ENCODE assay signal across 8 cellular contexts in the genomic region with DNA sequence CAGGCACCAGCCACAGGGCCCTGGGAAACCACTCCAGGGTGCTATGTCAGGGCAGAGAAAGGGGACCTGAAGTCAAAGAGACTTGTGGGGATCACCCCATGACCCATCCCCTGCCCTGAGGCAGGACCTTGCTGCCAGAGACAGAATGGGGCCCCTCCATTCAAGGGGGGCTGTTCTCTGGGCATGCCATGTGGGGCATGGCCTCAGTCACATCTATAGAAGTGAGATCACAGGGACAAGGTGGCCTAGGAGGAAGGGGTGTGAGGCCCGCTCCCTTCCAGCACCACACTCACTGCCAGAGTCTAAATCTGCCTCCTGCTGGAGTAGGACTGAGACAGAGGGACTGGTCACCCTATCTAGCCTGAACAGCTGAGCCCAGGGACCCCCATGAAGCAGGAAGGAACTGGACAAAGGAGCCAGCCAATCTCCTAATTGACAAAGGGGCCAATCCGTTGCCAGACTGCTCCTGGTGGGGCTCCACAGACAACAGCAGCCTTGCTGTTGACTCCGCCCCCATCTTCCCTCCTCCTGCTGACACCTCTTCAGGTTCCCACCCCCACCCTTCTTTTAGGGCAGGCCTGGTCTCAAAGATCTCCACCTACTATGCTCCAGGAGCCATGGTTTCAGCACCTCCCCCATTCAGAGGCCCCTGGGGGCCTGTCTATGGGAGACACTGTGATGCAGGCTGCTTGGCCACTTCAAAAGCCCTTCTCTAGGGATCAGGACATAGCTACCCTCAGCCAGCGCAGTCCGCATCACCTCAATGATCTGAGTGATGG. TPM values are rescaled to one million over a fixed set of nuclear protein-coding genes. Genes with fewer than 3 reads are reported as not detected.
DNase-seq lines count a peak whose midpoint lies in the region; ATAC-seq, FAIRE-seq and TF ChIP-seq lines count a peak whose summit lies in the region.

No MANE protein-coding gene starts in this region.

- H3K36me3 Mint-ChIP-seq in astrocyte (ENCODE audit: low read depth, unreplicated experiment) (peaks cover 10% of the 10 kb centered on the region), immature natural killer cell (no peaks in the 10 kb centered on the region)

- no peak overlapping the region for H3K4me3 ChIP-seq in astrocyte (ENCODE audit: insufficient read depth, low read depth, low read length)
- no peak overlapping the region for H3K4me3 ChIP-seq in subcutaneous abdominal adipose tissue (ENCODE audit: low read depth in 1 of 5, low read length in 5 of 5)

- ATAC-seq in GM18909 (IDR thresholded peaks at IDR 0.05; ENCODE audit: poor library complexity, unreplicated experiment), result no peak
- ATAC-seq in HG03354 (IDR thresholded peaks at IDR 0.05; ENCODE audit: poor library complexity, severe bottlenecking, unreplicated experiment), result no peak
- no peak for ATAC-seq in HG02588 (IDR thresholded peaks at IDR 0.05; ENCODE audit: unreplicated experiment)

- H3K27me3 Mint-ChIP-seq in astrocyte (ENCODE audit: low read depth, unreplicated experiment) (no peaks in the 10 kb centered on the region), immature natural killer cell (ENCODE audit: low read depth in 3 of 3) (peaks cover 0 to 3% (median 1%) of the 10 kb centered on the region in 3 donors)

- H3K27me3 ChIP-seq in astrocyte (ENCODE audit: insufficient read depth, low read length) (no peaks in the 10 kb centered on the region), subcutaneous abdominal adipose tissue (ENCODE audit: control insufficient read depth in 5 of 5, insufficient read depth in 4 of 5, low read length in 5 of 5) (no peaks in the 10 kb centered on the region)

- H3K9ac ChIP-seq in astrocyte (ENCODE audit: low read length), result no peak overlapping the region
- no peak overlapping the region for H3K9ac ChIP-seq in subcutaneous abdominal adipose tissue (ENCODE audit: low read length in 5 of 5)

- FAIRE-seq in astrocyte (lab: Jason Lieb, UNC), result no peak

- DNase-seq in LHCN-M2 (ENCODE audit: low read depth) (peak; percentile 49), astrocyte (ENCODE audit: low read depth) (no peak), immature natural killer cell (no peak), 8988T (no peak)

- no peak overlapping the region for H3K4me2 ChIP-seq in astrocyte (ENCODE audit: low read length)

- H3K9me3 Mint-ChIP-seq in astrocyte (ENCODE audit: unreplicated experiment) (no peaks in the 10 kb centered on the region), immature natural killer cell (no peaks in the 10 kb centered on the region)

- H2AFZ ChIP-seq in astrocyte (ENCODE audit: low read depth, low read length), result no peak overlapping the region

- H3K79me2 ChIP-seq in astrocyte (ENCODE audit: insufficient read depth, low read length), result peaks cover 7% of the 10 kb centered on the region

- H4K20me1 ChIP-seq in astrocyte (ENCODE audit: insufficient read depth, low read length), result peaks cover 37% of the 10 kb centered on the region

- H3K36me3 ChIP-seq in astrocyte (ENCODE audit: insufficient read depth, low read length) (peaks cover 3% of the 10 kb centered on the region), subcutaneous abdominal adipose tissue (ENCODE audit: control insufficient read depth in 5 of 5, insufficient read depth in 5 of 5, low read length in 5 of 5) (peaks cover 0 to 35% (median 30%) of the 10 kb centered on the region in 5 donors)

- H3K4me1 ChIP-seq in astrocyte (ENCODE audit: insufficient read depth, low read length) (peaks cover 6% of the 10 kb centered on the region), subcutaneous abdominal adipose tissue (ENCODE audit: control insufficient read depth in 5 of 5, insufficient read depth in 5 of 5, low read length in 5 of 5) (peaks cover 2 to 40% (median 30%) of the 10 kb centered on the region in 5 donors)

- H3K27ac ChIP-seq in astrocyte (ENCODE audit: low read depth, low read length), result no peak overlapping the region
- H3K27ac ChIP-seq in subcutaneous abdominal adipose tissue (ENCODE audit: low read depth, low read length), result peak overlapping the region; percentile 65

- no peak overlapping the region for H3K4me3 Mint-ChIP-seq in astrocyte (ENCODE audit: unreplicated experiment)
- no peak overlapping the region for H3K4me3 Mint-ChIP-seq in immature natural killer cell

- H3K9me3 ChIP-seq in astrocyte (ENCODE audit: insufficient read depth, low read depth, low read length) (no peaks in the 10 kb centered on the region), subcutaneous abdominal adipose tissue (ENCODE audit: control insufficient read depth in 5 of 5, low read length in 5 of 5) (no peaks in the 10 kb centered on the region)

- no peak for TF ChIP-seq CTCF in astrocyte (IDR thresholded peaks at IDR 0.05; ENCODE audit: insufficient read depth, low read depth, low read length)

- H3K27ac Mint-ChIP-seq in astrocyte (ENCODE audit: unreplicated experiment) (peak overlapping the region; percentile 75), immature natural killer cell (peak overlapping the region in 5 of 6 donors; percentile 22 to 72 (median 27))

- H3K4me1 Mint-ChIP-seq in astrocyte (ENCODE audit: low read depth, unreplicated experiment), result peaks cover 33% of the 10 kb centered on the region
- peaks cover 12% of the 10 kb centered on the region in 2 donors for H3K4me1 Mint-ChIP-seq in immature natural killer cell

RNA-seq across cellular contexts. Expression of a gene that starts 26.0 kb away (rescaled TPM):
- total RNA-seq in LHCN-M2 (2014; rRNA removed), result 29.4 and 37.8 TPM in 2 replicates
- polyA plus RNA-seq in LHCN-M2 (2012), result 88.5 TPM
- 202 and 317 TPM in 2 replicates for total RNA-seq in astrocyte
- 1 to 10 TPM in 2 of 3 donors, under 1 TPM in 1; 0.26 to 5.9 (median 1.4) TPM for polyA plus RNA-seq in immature natural killer cell

RNA-seq across cellular contexts. Expression of a gene that starts 50.2 kb away (rescaled TPM):
- total RNA-seq in LHCN-M2 (2014; rRNA removed) (1,575 and 2,461 TPM in 2 replicates), astrocyte (7,772 and 8,991 TPM in 2 replicates)
- 343 TPM for polyA plus RNA-seq in LHCN-M2 (2012)
- polyA plus RNA-seq in immature natural killer cell, result 1,000 to 10,000 TPM; 1,459 to 3,517 (median 2,451) TPM
